In genomic region chr7:154564676-154565075, GRCh38 we compare ENCODE assay signal across 17 cellular contexts.
"Had no signal": no experiment of that assay in that cellular context is flagged by ENCODE, and none has a peak within 500 bp of the region (broad histone marks: within the 10 kb centered on the region; RNA-seq: fewer than 3 reads in every experiment).

No MANE protein-coding gene starts in this region.

- H3K27ac ChIP-seq: RWPE1 had no signal

- DNase-seq: KBM-7, MV-4-11, NCI-H1048, NCI-H1105, NCI-H1417, NCI-H1436 treated with DMSO at 0.1 percent for 48 hours, NCI-H1694, NCI-H187 treated with DMSO at 0.1 percent for 48 hours, NCI-H2029 treated with DMSO at 0.1 percent for 48 hours, NCI-H2171 treated with DMSO at 0.1 percent for 48 hours, NCI-H524, NCI-H69, NCI-H774, PC-3, SHP77, SK-N-SH had no signal

- H3K9ac ChIP-seq: SK-N-SH had no signal

- H3K4me2 ChIP-seq: SK-N-SH had no signal
